In genomic region chr1:86741947-86742572, GRCh38 we compare ENCODE assay signal across 8 cellular contexts. TPM values are rescaled to one million over a fixed set of nuclear protein-coding genes. Genes with fewer than 3 reads are reported as not detected.
A peak's percentile ranks its signal among the peaks of the same experiment; 100 is the strongest.
DNase-seq lines count a peak whose midpoint lies in the region; ATAC-seq and TF ChIP-seq lines count a peak whose summit lies in the region.

No MANE protein-coding gene starts in this region.

- H3K27ac Mint-ChIP-seq in neural crest cell (ENCODE audit: unreplicated experiment): no peak overlapping the region

- no peak overlapping the region for H3K4me3 Mint-ChIP-seq in neural crest cell

- DNase-seq in CD1c-positive myeloid dendritic cell (ENCODE audit: extremely low spot score): peak; percentile 48
- peak; percentile 10 for DNase-seq in GM20000 (ENCODE audit: low spot score)
- DNase-seq in SHP77 treated with DMSO at 0.1 percent for 48 hours (lab: John Stamatoyannopoulos, UW): peak; percentile 11
- DNase-seq in effector CD4-positive, alpha-beta T cell: peak; percentile 46
- DNase-seq in neural crest cell (ENCODE audit: low read depth, low spot score): peak; percentile 30
- DNase-seq in GF-D8 (lab: John Stamatoyannopoulos, UW): no peak
- DNase-seq in KG1 (lab: John Stamatoyannopoulos, UW): no peak

- H3K36me3 Mint-ChIP-seq in neural crest cell (ENCODE audit: low read depth): peaks cover 9% of the 10 kb centered on the region

- ATAC-seq in GM18909 (IDR thresholded peaks at IDR 0.05; ENCODE audit: poor library complexity, unreplicated experiment): no peak

- no peaks in the 10 kb centered on the region for H3K4me1 Mint-ChIP-seq in neural crest cell

- TF ChIP-seq CTCF in GM20000 (IDR thresholded peaks at IDR 0.05; ENCODE audit: extremely low read depth, missing control alignments) (no peak), neural crest cell (conservative IDR thresholded peaks at IDR 0.05) (peak; percentile 81)

- no peaks in the 10 kb centered on the region for H3K27me3 Mint-ChIP-seq in neural crest cell (ENCODE audit: low read depth)

- no peaks in the 10 kb centered on the region for H3K9me3 Mint-ChIP-seq in neural crest cell

RNA-seq across cellular contexts. Expression of gene SH3GLB1, which starts 37.7 kb away (rescaled TPM):
- total RNA-seq in neural crest cell: 51.9 and 55.3 TPM in 2 replicates

Comparison
In these comparisons a context has a peak if more than half of its experiments do, and no peak if none do; other contexts are left out.
1. DNase-seq: peak in CD1c-positive myeloid dendritic cell (single experiment), GM20000 (single experiment), SHP77 treated with DMSO at 0.1 percent for 48 hours (single experiment), effector CD4-positive, alpha-beta T cell (single experiment) and neural crest cell (single experiment); none in GF-D8 (single experiment) and KG1 (single experiment).